ENCODE assay signal across 21 cellular contexts in genomic region chr7:120774481-120774880, GRCh38.
DNase-seq lines count a peak whose midpoint lies in the region; ATAC-seq and TF ChIP-seq lines count a peak whose summit lies in the region.
"Had no signal": no experiment of that assay in that cellular context is flagged by ENCODE, and none has a peak within 500 bp of the region (broad histone marks: within the 10 kb centered on the region; RNA-seq: fewer than 3 reads in every experiment).

No MANE protein-coding gene starts in this region.

- H3K27ac Mint-ChIP-seq in GM23338: no peak overlapping the region
- H3K27ac Mint-ChIP-seq: B cell; CD4-positive, alpha-beta T cell; HFFc6 had no signal

- no peaks in the 10 kb centered on the region for H3K36me3 ChIP-seq in GM23338 (ENCODE audit: insufficient read depth)
- H3K36me3 ChIP-seq in MM.1S (replicated peaks; ENCODE audit: insufficient read depth, low read length): no peaks in the 10 kb centered on the region
- H3K36me3 ChIP-seq in HAP-1 (replicated peaks): no peaks in the 10 kb centered on the region

- H3K27ac ChIP-seq in GM23338 (ENCODE audit: low read depth) (no peak overlapping the region), MM.1S (ENCODE audit: low read length) (no peak overlapping the region)
- H3K27ac ChIP-seq: GM23248, KMS-11 had no signal

- H2AFZ ChIP-seq in GM23338: no peak overlapping the region
- H2AFZ ChIP-seq in MM.1S (ENCODE audit: low read length): no peak overlapping the region
- H2AFZ ChIP-seq: GM23248 had no signal

- no peak overlapping the region for H3K4me3 ChIP-seq in GM23338
- no peak overlapping the region for H3K4me3 ChIP-seq in MM.1S (ENCODE audit: low read length)
- H3K4me3 ChIP-seq in HAP-1: no peak overlapping the region
- H3K4me3 ChIP-seq: GM23248 had no signal

- H3K27me3 Mint-ChIP-seq in GM23338 (ENCODE audit: insufficient read depth, low read depth, poor library complexity): no peaks in the 10 kb centered on the region
- H3K27me3 Mint-ChIP-seq: B cell; CD4-positive, alpha-beta T cell had no signal

- H4K20me1 ChIP-seq in GM23338 (replicated peaks; ENCODE audit: insufficient read depth): no peaks in the 10 kb centered on the region
- no peaks in the 10 kb centered on the region for H4K20me1 ChIP-seq in MM.1S (ENCODE audit: insufficient read depth, low read length)

- H3K9me3 Mint-ChIP-seq in GM23338: no peaks in the 10 kb centered on the region
- H3K9me3 Mint-ChIP-seq: CD4-positive, alpha-beta T cell; HFFc6 had no signal

- H3K27me3 ChIP-seq in GM23338 (ENCODE audit: insufficient read depth): no peaks in the 10 kb centered on the region
- no peaks in the 10 kb centered on the region for H3K27me3 ChIP-seq in MM.1S (replicated peaks; ENCODE audit: insufficient read depth, low read length)
- peaks cover 3% of the 10 kb centered on the region; the same call in 1 of the 2 replicates for H3K27me3 ChIP-seq in HAP-1 (ENCODE audit: low read depth)

- H3K4me2 ChIP-seq in GM23338 (no peak overlapping the region), MM.1S (ENCODE audit: low read depth, low read length) (no peak overlapping the region)
- H3K4me2 ChIP-seq: KMS-11 had no signal

- DNase-seq in GM23338 (ENCODE audit: low spot score): peak; percentile 51
- peak; percentile 28 for DNase-seq in MM.1S
- DNase-seq in SK-N-DZ (ENCODE audit: low spot score): peak; percentile 29
- DNase-seq in iPS DF 19.7 (ENCODE audit: low read depth, low spot score): peak; percentile 15
- no peak for DNase-seq in HAP-1 (ENCODE audit: low spot score in 2 of 2)
- no peak for DNase-seq in retina
- DNase-seq: C1 segment of cervical spinal cord; Calu3; CD4-positive, alpha-beta T cell; DMS 273 treated with DMSO at 0.1 percent for 48 hours; DMS79 treated with DMSO at 0.1 percent for 48 hours; EL; GDM1; GM23248; HCEC 1CT; HFFc6 had no signal

- H3K36me3 Mint-ChIP-seq in GM23338 (ENCODE audit: low read depth): no peaks in the 10 kb centered on the region

- in situ Hi-C loops in HAP-1 (cut with MboI; ENCODE audit: low sequenced_read_pairs): no loop called here

- H3K4me1 Mint-ChIP-seq in GM23338: peaks cover 17% of the 10 kb centered on the region
- H3K4me1 Mint-ChIP-seq: B cell had no signal

- H3K4me1 ChIP-seq in GM23338 (ENCODE audit: insufficient read depth) (peaks cover 15% of the 10 kb centered on the region), MM.1S (ENCODE audit: low read length) (peaks cover 4% of the 10 kb centered on the region; the same call in 1 of the 2 replicates), HAP-1 (no peaks in the 10 kb centered on the region)

- no peaks in the 10 kb centered on the region for H3F3A ChIP-seq in GM23338 (replicated peaks; ENCODE audit: low read depth)
- H3F3A ChIP-seq in MM.1S (ENCODE audit: insufficient read depth, low read length): no peaks in the 10 kb centered on the region

- peak; percentile 96 for ATAC-seq in GM23338
- ATAC-seq in HG03457 (IDR thresholded peaks at IDR 0.05; ENCODE audit: unreplicated experiment): no peak
- no peak for ATAC-seq in HG02852 (IDR thresholded peaks at IDR 0.05; ENCODE audit: unreplicated experiment)
- ATAC-seq: HepG2 had no signal

- H3K9ac ChIP-seq in MM.1S (ENCODE audit: low read length): no peak overlapping the region
- H3K9ac ChIP-seq: GM23248, KMS-11 had no signal

- H3K9me3 ChIP-seq in MM.1S (replicated peaks; ENCODE audit: insufficient read depth, low read length) (no peaks in the 10 kb centered on the region), HAP-1 (no peaks in the 10 kb centered on the region)

- H3K9me2 ChIP-seq in GM23338 (ENCODE audit: insufficient read depth) (no peaks in the 10 kb centered on the region), MM.1S (replicated peaks; ENCODE audit: insufficient read depth, low read length) (no peaks in the 10 kb centered on the region)

- peak overlapping the region; percentile 34; the same call in 1 of the 3 replicates for H3K4me3 Mint-ChIP-seq in GM23338
- H3K4me3 Mint-ChIP-seq: B cell; CD4-positive, alpha-beta T cell; HFFc6 had no signal

- H3K79me2 ChIP-seq in GM23338 (replicated peaks; ENCODE audit: insufficient read depth) (no peaks in the 10 kb centered on the region), MM.1S (ENCODE audit: low read length) (no peaks in the 10 kb centered on the region)

- TF ChIP-seq CTCF in GM23338 (conservative IDR thresholded peaks at IDR 0.05; ENCODE audit: low read depth in 2 of 2) (no peak), MM.1S (IDR thresholded peaks at IDR 0.05; ENCODE audit: low read length) (no peak)

TF ChIP-seq in GM23338, 12 proteins besides CTCF, POLR2A, EP300 and RAD21:
- TF ChIP-seq NANOG (IDR thresholded peaks at IDR 0.05; ENCODE audit: borderline replicate concordance): peak; percentile 28; the same call in 1 of the 2 replicates
- no peak for TF ChIP-seq POLR2AphosphoS5 (IDR thresholded peaks at IDR 0.05; ENCODE audit: low read depth)
- peak; percentile 26; the same call in 1 of the 2 replicates for TF ChIP-seq ZNF462 (CRISPR knock-in tag; IDR thresholded peaks at IDR 0.05)

Comparison
In these comparisons a context has a peak if more than half of its experiments do, and no peak if none do; other contexts are left out.
1. DNase-seq: peak in GM23338 (single experiment), MM.1S (single experiment), SK-N-DZ (single experiment) and iPS DF 19.7 (single experiment); none in HAP-1 (0 of 2) and retina (single experiment).